34 cellular contexts compared by ENCODE assay signal in the genomic region with DNA sequence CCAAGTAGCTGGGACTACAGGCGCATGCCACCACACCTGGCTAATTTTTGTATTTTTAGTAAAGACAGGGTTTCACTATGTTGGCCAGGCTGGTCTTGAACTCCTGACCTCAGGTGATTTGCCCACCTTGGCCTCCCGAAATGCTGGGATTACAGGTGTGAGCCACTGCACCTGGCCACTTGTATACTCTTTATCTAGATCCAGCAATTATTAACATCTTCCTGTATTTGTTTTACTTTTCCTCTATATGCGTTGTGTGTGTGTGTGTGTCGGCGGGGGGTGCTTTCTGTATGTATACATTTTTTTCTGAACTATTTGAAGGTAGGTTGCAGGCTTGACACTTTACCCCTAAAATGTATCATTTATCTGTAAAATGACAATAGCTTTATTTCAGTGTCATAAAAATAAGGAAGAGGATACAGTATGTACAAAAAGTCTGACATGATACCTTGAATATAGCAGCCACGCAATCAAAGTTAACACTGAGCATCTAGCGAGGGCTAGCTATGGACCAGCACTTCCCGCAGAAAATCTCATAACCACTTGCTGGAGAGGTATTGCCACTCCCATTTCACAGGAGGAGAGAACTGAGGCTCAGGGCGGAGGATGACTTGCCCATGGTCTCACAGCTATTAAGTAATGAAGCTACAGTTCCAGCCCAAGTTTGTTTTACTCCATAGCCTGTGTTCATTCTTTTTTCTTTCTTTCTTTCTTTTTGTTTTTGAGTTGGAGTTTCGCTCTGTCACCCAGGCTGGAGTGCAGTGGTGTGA.
"Had no signal": no experiment of that assay in that cellular context is flagged by ENCODE, and none has a peak within 500 bp of the region (broad histone marks: within the 10 kb centered on the region; RNA-seq: fewer than 3 reads in every experiment).

No MANE protein-coding gene starts in this region.

- H3K36me3 ChIP-seq: adrenal gland, ascending aorta, brain microvascular endothelial cell, breast epithelium, cardiac muscle cell had no signal

- H3K4me1 ChIP-seq: adrenal gland, ascending aorta, body of pancreas, breast epithelium had no signal

- H3K4me3 ChIP-seq: adrenal gland, ascending aorta, body of pancreas, breast epithelium, cardiac muscle cell had no signal

- DNase-seq: activated effector memory CD4-positive, alpha-beta T cell treated with anti-CD3 and anti-CD28 coated beads, Interleukin-2, amount 50 U/mL, for 16 hours; activated effector memory CD4-positive, alpha-beta T cell treated with Interleukin-2 at 50 U/mL for 16 hours; activated gamma-delta T cell; activated gamma-delta T cell treated with Interleukin-2 at 50 U/mL for 16 hours; activated naive CD4-positive, alpha-beta T cell; activated naive CD4-positive, alpha-beta T cell treated with anti-CD3 and anti-CD28 coated beads for 36 hours; activated naive CD4-positive, alpha-beta T cell treated with anti-CD3 and anti-CD28 coated beads, Interleukin-2, amount 10 ng/mL, durations not matched to agents 7 days and 5 days; activated naive CD4-positive, alpha-beta T cell treated with anti-CD3 and anti-CD28 coated beads, Interleukin-2, amount 50 U/mL, for 16 hours; activated naive CD4-positive, alpha-beta T cell treated with Interleukin-2 at 50 U/mL for 16 hours; activated naive CD8-positive, alpha-beta T cell treated with anti-CD3 and anti-CD28 coated beads for 36 hours; activated naive CD8-positive, alpha-beta T cell treated with anti-CD3 and anti-CD28 coated beads, Interleukin-2, amount 10 ng/mL, durations not matched to agents 7 days and 5 days; activated naive CD8-positive, alpha-beta T cell treated with anti-CD3 and anti-CD28 coated beads, Interleukin-2, amount 50 U/mL, for 24 hours; activated T-cell treated with anti-CD3 and anti-CD28 coated beads, Interleukin-2, amount 50 U/mL, for 1 hour; activated T-cell treated with anti-CD3 and anti-CD28 coated beads, Interleukin-2, amount 50 U/mL, for 24 hours; activated T-cell treated with anti-CD3 and anti-CD28 coated beads, Interleukin-2, amount 50 U/mL, for 4 hours; activated T-cell treated with anti-CD3 and anti-CD28 coated beads, Interleukin-2, amount 50 U/mL, for 48 hours; activated T-cell treated with anti-CD3 and anti-CD28 coated beads, Interleukin-2, amount 50 U/mL, for 72 hours; adrenal gland; amniotic stem cell; amygdala; anterior cingulate cortex; aorta; body of pancreas; brain microvascular endothelial cell; caudate nucleus; central memory CD4-positive, alpha-beta T cell; cerebellar nuclear complex had no signal

- ATAC-seq: activated naive CD4-positive, alpha-beta T cell treated with anti-CD3 and anti-CD28 coated beads, Interleukin-2, amount 50 U/mL, for 72 hours; activated naive CD8-positive, alpha-beta T cell treated with anti-CD3 and anti-CD28 coated beads, Interleukin-2, amount 50 U/mL, for 24 hours; activated T-cell treated with anti-CD3 and anti-CD28 coated beads, Interleukin-2, amount 50 U/mL, for 4 hours; activated T-cell treated with anti-CD3 and anti-CD28 coated beads, Interleukin-2, amount 50 U/mL, for 72 hours; activated T-helper 17 cell treated with anti-CD3 and anti-CD28 coated beads, Interleukin-2, amount 50 U/mL, for 72 hours; body of pancreas had no signal

- H3K9me3 ChIP-seq: adrenal gland, ascending aorta, body of pancreas, breast epithelium had no signal

- H3K27me3 ChIP-seq: adrenal gland, ascending aorta, body of pancreas, brain microvascular endothelial cell, breast epithelium had no signal

- H3K27ac ChIP-seq: adrenal gland, ascending aorta, body of pancreas, brain microvascular endothelial cell, breast epithelium, cardiac muscle cell had no signal

- FAIRE-seq: astrocyte, bronchial epithelial cell had no signal
